ENCODE assay signal across 8 cellular contexts in genomic region chr2:129641371-129641770, GRCh38.
"Had no signal": no experiment of that assay in that cellular context is flagged by ENCODE, and none has a peak within 500 bp of the region (broad histone marks: within the 10 kb centered on the region; RNA-seq: fewer than 3 reads in every experiment).

No MANE protein-coding gene starts in this region.

- FAIRE-seq: G401.6, GM12878, GM12891, GM12892, GM18507, GM19239 had no signal

- DNase-seq: GDM1, GF-D8 had no signal

- H3K4me3 ChIP-seq: GM12878 had no signal

- ATAC-seq: GM12878 had no signal
